In genomic region chr6:30418448-30418847, GRCh38 we compare ENCODE assay signal across 7 cellular contexts.
"Had no signal": no experiment of that assay in that cellular context is flagged by ENCODE, and none has a peak within 500 bp of the region (broad histone marks: within the 10 kb centered on the region; RNA-seq: fewer than 3 reads in every experiment).

No MANE protein-coding gene starts in this region.

- H2AFZ ChIP-seq: GM23248 had no signal

- H3K4me3 ChIP-seq: GM23248, HAP-1, K562 had no signal

- H3K27ac ChIP-seq: GM23248, HL-60 had no signal

- H3K9ac ChIP-seq: GM23248 had no signal

- ATAC-seq: K562 had no signal

- H3K36me3 ChIP-seq: HAP-1 had no signal

- H3K9me3 ChIP-seq: HAP-1 had no signal

- H3K4me1 ChIP-seq: HAP-1 had no signal

- FAIRE-seq: K562 had no signal

- DNase-seq: GM23248, GOT3, H7, IMR-90 had no signal
